Comparison of ENCODE assay signal across 14 cellular contexts in the genomic region with DNA sequence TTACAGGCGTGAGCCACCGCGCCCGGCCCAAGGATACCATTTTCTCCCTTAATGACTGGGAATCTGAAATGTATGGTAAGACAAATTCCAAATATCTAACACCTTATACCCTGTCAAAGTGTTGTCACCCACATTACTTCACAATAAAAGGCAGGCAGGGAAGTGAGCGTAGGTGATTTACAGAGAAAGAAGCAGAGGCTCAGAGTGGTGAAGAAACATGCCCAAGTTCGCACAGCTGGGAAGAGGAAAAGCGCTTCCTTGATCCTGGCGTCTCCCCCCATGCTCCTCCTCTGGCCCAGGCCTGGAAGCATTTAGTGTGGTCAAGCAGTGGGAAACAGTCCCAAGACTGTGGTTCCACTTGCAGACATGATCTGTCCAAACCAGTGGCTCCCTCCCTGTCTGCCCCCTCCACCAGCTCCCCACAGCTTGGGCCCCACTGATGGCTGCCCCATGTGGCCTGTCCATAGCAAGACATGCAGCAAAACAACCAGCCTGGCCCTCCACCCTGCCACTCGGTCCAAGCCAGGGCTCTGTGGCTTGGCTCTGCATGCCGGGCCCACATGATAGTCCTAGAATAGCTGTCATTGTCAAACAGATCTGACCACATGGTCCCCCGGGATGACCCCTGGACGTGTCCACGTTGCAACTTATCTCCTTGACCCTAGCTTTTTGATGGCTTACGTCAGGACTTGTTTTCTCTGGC.
DNase-seq lines count a peak whose midpoint lies in the region; ATAC-seq and TF ChIP-seq lines count a peak whose summit lies in the region.
"Had no signal": no experiment of that assay in that cellular context is flagged by ENCODE, and none has a peak within 500 bp of the region (broad histone marks: within the 10 kb centered on the region; RNA-seq: fewer than 3 reads in every experiment).

No MANE protein-coding gene starts in this region.

- no peak for TF ChIP-seq POLR2A in thyroid gland (IDR thresholded peaks at IDR 0.05)

- no peak overlapping the region for H3K4ac ChIP-seq in mesendoderm (ENCODE audit: low read depth, low read length)

- ATAC-seq in left lung = peak; percentile 39

- H3K79me2 ChIP-seq in mesendoderm (ENCODE audit: control insufficient read depth, insufficient read depth, low read length) = no peaks in the 10 kb centered on the region

- H3K27ac ChIP-seq in coronary artery (peak overlapping the region; percentile 68 to 73), left lung (no peak overlapping the region), thyroid gland (peak overlapping the region in 2 of 3 donors; percentile 20 to 33), mesendoderm (ENCODE audit: low read depth, low read length) (no peak overlapping the region)
- H3K27ac ChIP-seq: colonic mucosa, lower lobe of right lung had no signal

- no peak overlapping the region for H2BK120ac ChIP-seq in mesendoderm (ENCODE audit: low read depth, low read length)

- H3K23ac ChIP-seq in mesendoderm (ENCODE audit: low read length) = no peak overlapping the region

- H3K36me3 ChIP-seq in H7 (replicated peaks; ENCODE audit: control insufficient read depth, insufficient read depth, low read length) (no peaks in the 10 kb centered on the region), left lung (peaks cover 0 to 10% of the 10 kb centered on the region in 2 donors), thyroid gland (no peaks in the 10 kb centered on the region), mesendoderm (ENCODE audit: control insufficient read depth, insufficient read depth, low read length) (peaks cover 1% of the 10 kb centered on the region)
- H3K36me3 ChIP-seq: colonic mucosa had no signal

- H4K5ac ChIP-seq in mesendoderm (ENCODE audit: low read length) = no peak overlapping the region

- DNase-seq in H7 = peak; percentile 46
- peak; percentile 81 for DNase-seq in coronary artery (ENCODE audit: low spot score)
- DNase-seq in left lung = peak in 1 of 2 donors; percentile 67
- peak; percentile 19 to 33 for DNase-seq in thyroid gland
- no peak for DNase-seq in activated T-cell treated with anti-CD3 and anti-CD28 coated beads for 4 hours
- DNase-seq in dermis blood vessel endothelial cell = no peak
- DNase-seq in NOMO-1 treated with dmso at 0.1 percent for 144 hours (lab: John Stamatoyannopoulos, UW; ENCODE audit: unreplicated experiment) = no peak
- no peak for DNase-seq in mesendoderm
- DNase-seq: activated CD4-positive, alpha-beta T cell treated with anti-CD3 and anti-CD28 coated beads for 48 hours; colonic mucosa; lower lobe of right lung; NCI-H1694 treated with DMSO at 0.1 percent for 48 hours; occipital lobe; stimulated activated naive CD4-positive, alpha-beta T cell had no signal

- H3K4me2 ChIP-seq in mesendoderm (ENCODE audit: low read length) = no peak overlapping the region

- H3K9me3 ChIP-seq in left lung = peaks cover 0 to 3% of the 10 kb centered on the region in 2 donors
- H3K9me3 ChIP-seq in thyroid gland = no peaks in the 10 kb centered on the region
- H3K9me3 ChIP-seq: colonic mucosa had no signal

- H2BK15ac ChIP-seq in mesendoderm (replicated peaks; ENCODE audit: low read depth) = no peak overlapping the region

- H2AK5ac ChIP-seq in mesendoderm (ENCODE audit: low read length) = no peak overlapping the region

- TF ChIP-seq CTCF in coronary artery (IDR thresholded peaks at IDR 0.05) (no peak), left lung (IDR thresholded peaks at IDR 0.05) (no peak), thyroid gland (IDR thresholded peaks at IDR 0.05) (no peak)

- no peak overlapping the region for H2BK5ac ChIP-seq in mesendoderm (ENCODE audit: low read length)

- H3K4me1 ChIP-seq in left lung (no peaks in the 10 kb centered on the region), thyroid gland (peaks cover 17 to 46% of the 10 kb centered on the region in 2 donors), mesendoderm (ENCODE audit: control insufficient read depth, low read depth, low read length) (no peaks in the 10 kb centered on the region)
- H3K4me1 ChIP-seq: colonic mucosa had no signal

- H3K9ac ChIP-seq in mesendoderm (ENCODE audit: low read length) = no peak overlapping the region

- H3K18ac ChIP-seq in mesendoderm (ENCODE audit: low read length) = no peak overlapping the region

- 79 to 81% methylated on average over 13 to 14 of the region's 14 CpGs for WGBS in thyroid gland, 2 donors
- no CpG with 5 or more reads among the region's 14 CpGs for WGBS in mesendoderm (ENCODE audit: extremely low coverage, insufficient coverage, low lambda C conversion rate)

- H4K8ac ChIP-seq in mesendoderm (ENCODE audit: low read depth, low read length) = no peak overlapping the region

- intact Hi-C loops in left lung (cut with DNase I) (no loop called here), thyroid gland (cut with DNase I) (no loop called here)

- H3K56ac ChIP-seq in mesendoderm (ENCODE audit: low read length) = no peak overlapping the region

- no peaks in the 10 kb centered on the region for H3K79me1 ChIP-seq in mesendoderm (ENCODE audit: low read length)

- H3K27me3 ChIP-seq in H7 (ENCODE audit: control insufficient read depth, insufficient read depth, low read length) = no peaks in the 10 kb centered on the region
- H3K27me3 ChIP-seq in left lung = no peaks in the 10 kb centered on the region
- H3K27me3 ChIP-seq in thyroid gland = no peaks in the 10 kb centered on the region
- no peaks in the 10 kb centered on the region for H3K27me3 ChIP-seq in mesendoderm (ENCODE audit: insufficient read depth, low read length, poor library complexity)
- H3K27me3 ChIP-seq: colonic mucosa had no signal

- H3K4me3 ChIP-seq in H7 (ENCODE audit: insufficient read depth, low read depth, low read length) (no peak overlapping the region), coronary artery (no peak overlapping the region), left lung (no peak overlapping the region), thyroid gland (replicated peaks in 1 of 3) (no peak overlapping the region), mesendoderm (ENCODE audit: low read length) (no peak overlapping the region)
- H3K4me3 ChIP-seq: colonic mucosa, lower lobe of right lung had no signal

Comparison
In these comparisons a context has a peak if more than half of its experiments do, and no peak if none do; other contexts are left out.
1. DNase-seq: peak in H7 (single experiment), coronary artery (single experiment) and thyroid gland (2 of 2); none in activated T-cell treated with anti-CD3 and anti-CD28 coated beads for 4 hours (single experiment), dermis blood vessel endothelial cell (single experiment), NOMO-1 treated with dmso at 0.1 percent for 144 hours (single experiment) and mesendoderm (single experiment).
2. H3K27ac ChIP-seq: peak in coronary artery (2 of 2) and thyroid gland (2 of 3); none in left lung (0 of 2) and mesendoderm (single experiment).